1 cellular context compared by ENCODE assay signal in genomic region chr10:5968681-5969453, GRCh38.
TF ChIP-seq lines count a peak whose summit lies in the region.

No MANE protein-coding gene starts in this region.

TF ChIP-seq in K562, 482 proteins besides CTCF, POLR2A, EP300 and RAD21 (continued from another document):
- TF ChIP-seq ZNF76 (CRISPR knock-in tag; IDR thresholded peaks at IDR 0.05; ENCODE audit: borderline replicate concordance) (no peak), SNIP1 (IDR thresholded peaks at IDR 0.05; ENCODE audit: low read depth) (no peak), SREBF1 (IDR thresholded peaks at IDR 0.05; ENCODE audit: borderline replicate concordance, low read depth, low read length) (no peak), MBD2 (IDR thresholded peaks at IDR 0.05; ENCODE audit: borderline replicate concordance, low read depth) (no peak), ZNF584 (CRISPR knock-in tag; IDR thresholded peaks at IDR 0.05; ENCODE audit: low read depth) (no peak), ZNF263 (CRISPR knock-in tag; IDR thresholded peaks at IDR 0.05; ENCODE audit: borderline replicate concordance) (0 out of 2 replicates have a peak, but pooled peaks have one; percentile 28), RBM25 (IDR thresholded peaks at IDR 0.05; ENCODE audit: low read depth, low read length, severe bottlenecking) (no peak), ZBTB8A (IDR thresholded peaks at IDR 0.05; ENCODE audit: partially characterized antibody) (no peak), BRF2 (IDR thresholded peaks at IDR 0.05; ENCODE audit: borderline replicate concordance, insufficient read depth, insufficient read length) (no peak), FOXM1 (IDR thresholded peaks at IDR 0.05; ENCODE audit: low read depth) (no peak), FOXM1 (CRISPR knock-in tag; IDR thresholded peaks at IDR 0.05; ENCODE audit: low read depth) (no peak), BDP1 (IDR thresholded peaks at IDR 0.05; ENCODE audit: insufficient read depth, insufficient read length) (no peak)
- TF ChIP-seq, protein P1, sequence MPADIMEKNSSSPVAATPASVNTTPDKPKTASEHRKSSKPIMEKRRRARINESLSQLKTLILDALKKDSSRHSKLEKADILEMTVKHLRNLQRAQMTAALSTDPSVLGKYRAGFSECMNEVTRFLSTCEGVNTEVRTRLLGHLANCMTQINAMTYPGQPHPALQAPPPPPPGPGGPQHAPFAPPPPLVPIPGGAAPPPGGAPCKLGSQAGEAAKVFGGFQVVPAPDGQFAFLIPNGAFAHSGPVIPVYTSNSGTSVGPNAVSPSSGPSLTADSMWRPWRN (IDR thresholded peaks at IDR 0.05; ENCODE audit: low read depth), result no peak
